21 cellular contexts compared by ENCODE assay signal in the genomic region with DNA sequence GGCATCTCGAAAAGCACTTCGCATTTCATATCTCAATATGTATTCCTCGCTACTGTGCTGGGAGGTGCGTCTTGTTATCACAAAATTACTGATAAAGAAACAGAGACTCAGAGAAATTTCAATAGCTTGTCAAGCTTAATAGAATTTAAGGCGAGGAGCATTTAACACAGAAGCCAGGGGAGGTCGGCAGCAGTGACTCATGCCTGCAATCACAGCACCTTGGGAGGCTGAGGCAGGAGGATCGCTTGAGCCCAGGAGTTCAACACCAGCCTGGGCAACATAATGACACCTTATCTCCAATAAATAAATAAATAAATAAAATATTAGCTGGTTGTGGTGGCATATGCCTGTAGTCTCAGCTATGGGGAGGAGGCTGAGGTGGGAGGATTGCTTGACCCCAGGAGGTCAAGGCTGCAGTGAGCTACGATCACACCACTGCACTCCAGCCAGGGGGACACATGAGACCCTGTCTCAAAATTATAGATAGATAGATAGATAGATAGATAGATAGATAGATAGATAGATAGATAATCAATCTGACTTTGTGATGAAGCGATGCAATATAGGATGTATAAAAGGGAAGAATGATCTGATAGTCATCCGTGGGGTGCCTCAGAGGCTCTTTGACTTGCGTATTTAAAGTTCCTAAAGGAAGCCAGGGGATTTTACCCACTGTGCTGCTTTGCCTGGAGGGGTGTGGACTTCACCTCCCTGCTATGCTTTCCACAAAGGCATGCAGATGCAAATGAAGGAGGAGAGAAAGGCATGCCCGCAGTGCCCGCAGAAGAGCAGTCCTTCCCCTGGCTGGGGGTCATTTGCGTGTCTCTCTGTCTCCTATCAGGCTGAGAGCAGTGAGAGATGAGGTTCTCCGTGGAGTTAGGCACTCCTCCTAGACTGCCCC.
"Had no signal": no experiment of that assay in that cellular context is flagged by ENCODE, and none has a peak within 500 bp of the region (broad histone marks: within the 10 kb centered on the region; RNA-seq: fewer than 3 reads in every experiment).

No MANE protein-coding gene starts in this region.

- H3K27ac Mint-ChIP-seq: activated CD4-positive, alpha-beta T cell treated with anti-CD3 and anti-CD28 coated beads, Interleukin-2, amount 10 ng/mL, durations not matched to agents 7 days and 5 days; activated naive CD8-positive, alpha-beta T cell; effector memory CD8-positive, alpha-beta T cell; stimulated activated naive CD8-positive, alpha-beta T cell treated with anti-CD3 and anti-CD28 coated beads, Interleukin-15, Interleukin-2, amounts not matched to agents 100 ng/mL and 50 ng/mL, for 24 hours; T-helper 1 cell treated with Interleukin-12 subunit alpha and Interleukin-12 subunit beta and Interleukin-4 antibody, amounts not matched to agents 30 μg/mL and 1 μg/mL, for 36 hours had no signal

- H3K27me3 ChIP-seq: cardiac muscle cell, ovary, tibial nerve, uterus had no signal

- H3K4me3 ChIP-seq: cardiac muscle cell, left lung, mucosa of descending colon, ovary, psoas muscle, skin epidermis, tibial nerve, uterus had no signal

- H3K36me3 ChIP-seq: cardiac muscle cell, left lung, ovary, tibial nerve, uterus had no signal

- ATAC-seq: activated CD4-positive, CD25-positive, alpha-beta regulatory T cell treated with anti-CD3 and anti-CD28 coated beads, Interleukin-2, amount 50 U/mL, for 24 hours; effector memory CD8-positive, alpha-beta T cell; left lung; mucosa of descending colon; psoas muscle; right cardiac atrium had no signal

- H3K4me3 Mint-ChIP-seq: activated CD4-positive, alpha-beta T cell treated with anti-CD3 and anti-CD28 coated beads, Interleukin-2, amount 10 ng/mL, durations not matched to agents 7 days and 5 days; activated naive CD8-positive, alpha-beta T cell; effector memory CD8-positive, alpha-beta T cell; naive B cell; stimulated activated naive CD8-positive, alpha-beta T cell treated with anti-CD3 and anti-CD28 coated beads, Interleukin-15, Interleukin-2, amounts not matched to agents 100 ng/mL and 50 ng/mL, for 24 hours; T-helper 1 cell treated with Interleukin-12 subunit alpha and Interleukin-12 subunit beta and Interleukin-4 antibody, amounts not matched to agents 30 μg/mL and 1 μg/mL, for 36 hours had no signal

- H3K27ac ChIP-seq: cardiac muscle cell, left lung, ovary, psoas muscle, skin epidermis, tibial nerve, uterus had no signal

- H3K9me3 ChIP-seq: left lung, mucosa of descending colon, ovary, psoas muscle, tibial nerve, uterus had no signal

- H3K36me3 Mint-ChIP-seq: activated naive CD8-positive, alpha-beta T cell; naive B cell had no signal

- DNase-seq: activated CD4-positive, alpha-beta T cell treated with anti-CD3 and anti-CD28 coated beads, Interleukin-2, amount 10 ng/mL, durations not matched to agents 7 days and 5 days; activated CD8-positive, alpha-beta memory T cell treated with anti-CD3 and anti-CD28 coated beads, Interleukin-2, amount 50 U/mL, for 48 hours; dermis blood vessel endothelial cell; effector memory CD8-positive, alpha-beta T cell; left lung; mammary epithelial cell; mucosa of descending colon; naive B cell; ovary; psoas muscle; right cardiac atrium; stimulated activated CD4-positive, alpha-beta T cell treated with anti-CD3 and anti-CD28 coated beads, Interleukin-15, amount 100 ng/mL, for 24 hours; stimulated activated CD4-positive, alpha-beta T cell treated with anti-CD3 and anti-CD28 coated beads, Interleukin-2, amount 100 ng/mL, for 48 hours; uterus had no signal

- H3K9me3 Mint-ChIP-seq: effector memory CD8-positive, alpha-beta T cell had no signal

- H3K4me1 ChIP-seq: psoas muscle, tibial nerve, uterus had no signal
